ENCODE assay signal across 11 cellular contexts in genomic region chr7:155257482-155258232, GRCh38. TPM values are rescaled to one million over a fixed set of nuclear protein-coding genes. Genes with fewer than 3 reads are reported as not detected.
DNase-seq lines count a peak whose midpoint lies in the region; ATAC-seq, FAIRE-seq and TF ChIP-seq lines count a peak whose summit lies in the region.
"Had no signal": no experiment of that assay in that cellular context is flagged by ENCODE, and none has a peak within 500 bp of the region (broad histone marks: within the 10 kb centered on the region; RNA-seq: fewer than 3 reads in every experiment).

No MANE protein-coding gene starts in this region.

- no peak for ATAC-seq in stimulated activated effector memory CD8-positive, alpha-beta T cell treated with anti-CD3 and anti-CD28 coated beads, Interleukin-12 subunit alpha, Interleukin-12 subunit beta, amount 100 ng/mL, for 72 hours
- ATAC-seq in HG03108 (IDR thresholded peaks at IDR 0.05; ENCODE audit: unreplicated experiment): no peak
- no peak for ATAC-seq in CD4-positive, alpha-beta T cell (ENCODE audit: poor library complexity)

- H3K27ac ChIP-seq in HEK293 (ENCODE audit: extremely low read depth, low read depth, low read length) (no peak overlapping the region), mammary epithelial cell (ENCODE audit: insufficient read depth, low read depth, low read length) (peak overlapping the region; percentile 43), keratinocyte (ENCODE audit: control insufficient read depth, insufficient read depth, low read length) (no peak overlapping the region)
- no peak overlapping the region for H3K27ac ChIP-seq in CD4-positive, alpha-beta T cell (ENCODE audit: low read depth, low read length)

- DNase-seq in mammary epithelial cell (peak; percentile 69), keratinocyte (ENCODE audit: low read depth, low spot score) (peak; percentile 7), midbrain (lab: John Stamatoyannopoulos, UW) (no peak), NCI-H2081 (lab: John Stamatoyannopoulos, UW) (no peak)
- DNase-seq in stimulated activated effector memory CD8-positive, alpha-beta T cell treated with anti-CD3 and anti-CD28 coated beads, Interleukin-12 subunit alpha, Interleukin-12 subunit beta, amount 100 ng/mL, for 72 hours (ENCODE audit: low spot score in 2 of 2): no peak
- no peak for DNase-seq in CD4-positive, alpha-beta T cell
- DNase-seq: activated effector memory CD4-positive, alpha-beta T cell treated with Interleukin-2 at 50 U/mL for 16 hours had no signal

- H2AFZ ChIP-seq in mammary epithelial cell (ENCODE audit: low read depth, low read length): peak overlapping the region; percentile 64
- no peak overlapping the region for H2AFZ ChIP-seq in keratinocyte (ENCODE audit: control insufficient read depth, low read length)

- 52% methylated on average over 20 of the region's 30 CpGs for WGBS in mammary epithelial cell (ENCODE audit: low coverage, missing lambda C conversion rate)

- H3K4me2 ChIP-seq in mammary epithelial cell (ENCODE audit: insufficient read depth, low read depth, low read length) (peak overlapping the region; percentile 70), keratinocyte (ENCODE audit: control insufficient read depth, extremely low read depth, insufficient read depth, low read depth, low read length) (no peak overlapping the region)

- in situ Hi-C loops in mammary epithelial cell (cut with MboI; ENCODE audit: low sequenced_read_pairs in 2 of 2): no loop called here

- FAIRE-seq in keratinocyte (lab: Jason Lieb, UNC): no peak
- FAIRE-seq: islet of Langerhans had no signal

- H3K36me3 ChIP-seq in HEK293 (ENCODE audit: control insufficient read depth in 2 of 2, insufficient read depth in 1 of 2, low read length in 2 of 2) (no peaks in the 10 kb centered on the region), mammary epithelial cell (ENCODE audit: insufficient read depth, low read length) (no peaks in the 10 kb centered on the region), keratinocyte (ENCODE audit: control insufficient read depth in 2 of 2, extremely low read depth in 1 of 2, insufficient read depth in 2 of 2, low read length in 2 of 2) (no peaks in the 10 kb centered on the region)
- H3K36me3 ChIP-seq: HAP-1 had no signal

- peaks cover 14% of the 10 kb centered on the region for H3K4me1 Mint-ChIP-seq in stimulated activated effector memory CD8-positive, alpha-beta T cell treated with anti-CD3 and anti-CD28 coated beads, Interleukin-12 subunit alpha, Interleukin-12 subunit beta, amount 100 ng/mL, for 72 hours
- H3K4me1 Mint-ChIP-seq in CD4-positive, alpha-beta T cell (ENCODE audit: low read depth): no peaks in the 10 kb centered on the region

- H3K9me3 ChIP-seq in HEK293 (ENCODE audit: control insufficient read depth, insufficient read depth, low read depth, low read length) (no peaks in the 10 kb centered on the region), mammary epithelial cell (replicated peaks; ENCODE audit: insufficient read depth, low read length) (no peaks in the 10 kb centered on the region), keratinocyte (ENCODE audit: control insufficient read depth, low read depth, low read length) (no peaks in the 10 kb centered on the region)
- H3K9me3 ChIP-seq in CD4-positive, alpha-beta T cell (ENCODE audit: control insufficient read depth, low read length): no peaks in the 10 kb centered on the region
- H3K9me3 ChIP-seq: HAP-1 had no signal

- intact Hi-C loops in mammary epithelial cell (cut with micrococcal nuclease): loop anchor here (1.0 to 2.0 kb wide), 3 partner anchors 27 to 87 kb away; partner anchors contain the start of gene INSIG1
- intact Hi-C loops in CD4-positive, alpha-beta T cell (cut with DNase I, micrococcal nuclease): no loop called here

- H3K4me1 ChIP-seq in HEK293 (ENCODE audit: control insufficient read depth, insufficient read depth, low read length) (no peaks in the 10 kb centered on the region), mammary epithelial cell (ENCODE audit: insufficient read depth, low read length) (peaks cover 14% of the 10 kb centered on the region), keratinocyte (ENCODE audit: control insufficient read depth, extremely low read depth, insufficient read depth, low read length) (peaks cover 6% of the 10 kb centered on the region)
- H3K4me1 ChIP-seq: HAP-1 had no signal

- no peaks in the 10 kb centered on the region for H3K9me1 ChIP-seq in keratinocyte (ENCODE audit: control insufficient read depth, extremely low read depth, insufficient read depth, low read length)

- no peaks in the 10 kb centered on the region for H3K36me3 Mint-ChIP-seq in stimulated activated effector memory CD8-positive, alpha-beta T cell treated with anti-CD3 and anti-CD28 coated beads, Interleukin-12 subunit alpha, Interleukin-12 subunit beta, amount 100 ng/mL, for 72 hours
- H3K36me3 Mint-ChIP-seq in CD4-positive, alpha-beta T cell (ENCODE audit: low read depth): no peaks in the 10 kb centered on the region

- no TSS peak for BruUV-seq in mammary epithelial cell (replicated peaks; lab: Mats Ljungman, UMichigan)

- no peak overlapping the region for H3K9ac ChIP-seq in mammary epithelial cell (ENCODE audit: insufficient read depth, low read length)
- H3K9ac ChIP-seq in keratinocyte (ENCODE audit: control insufficient read depth, extremely low read depth, insufficient read depth, low read length): no peak overlapping the region

- H3K27me3 ChIP-seq in mammary epithelial cell (ENCODE audit: insufficient read depth, low read length): no peaks in the 10 kb centered on the region
- peaks cover 6% of the 10 kb centered on the region for H3K27me3 ChIP-seq in keratinocyte (ENCODE audit: control insufficient read depth, extremely low read depth, insufficient read depth, low read length)
- no peaks in the 10 kb centered on the region for H3K27me3 ChIP-seq in CD4-positive, alpha-beta T cell (ENCODE audit: control insufficient read depth, insufficient read depth, low read length)

- H3K4me3 ChIP-seq in HEK293 (ENCODE audit: low read depth, low read length): no peak overlapping the region
- H3K4me3 ChIP-seq in mammary epithelial cell (replicated peaks in 1 of 3; ENCODE audit: insufficient read depth in 1 of 3, low read depth in 2 of 3, low read length in 3 of 3): no peak overlapping the region
- no peak overlapping the region for H3K4me3 ChIP-seq in keratinocyte (ENCODE audit: control insufficient read depth in 2 of 3, extremely low read depth in 1 of 3, insufficient read depth in 2 of 3, low read depth in 1 of 3, low read length in 3 of 3)
- H3K4me3 ChIP-seq: HAP-1 had no signal

- H3K9me3 Mint-ChIP-seq in stimulated activated effector memory CD8-positive, alpha-beta T cell treated with anti-CD3 and anti-CD28 coated beads, Interleukin-12 subunit alpha, Interleukin-12 subunit beta, amount 100 ng/mL, for 72 hours: no peaks in the 10 kb centered on the region
- no peaks in the 10 kb centered on the region for H3K9me3 Mint-ChIP-seq in CD4-positive, alpha-beta T cell

- H3K79me2 ChIP-seq in mammary epithelial cell (ENCODE audit: insufficient read depth, low read length) (no peaks in the 10 kb centered on the region), keratinocyte (ENCODE audit: control insufficient read depth, insufficient read depth, low read length) (no peaks in the 10 kb centered on the region)

- TF ChIP-seq CTCF in HEK293 (tag by site-specific recombination; IDR thresholded peaks at IDR 0.05): no peak
- no peak for TF ChIP-seq CTCF in mammary epithelial cell (conservative IDR thresholded peaks at IDR 0.05 in 1 of 2, IDR thresholded peaks at IDR 0.05 in 1 of 2; ENCODE audit: extremely low read depth in 1 of 2, insufficient read depth in 1 of 2, low read depth in 1 of 2, low read length in 2 of 2)
- TF ChIP-seq CTCF in keratinocyte (optimal IDR thresholded peaks at IDR 0.05 in 1 of 3, IDR thresholded peaks at IDR 0.05 in 1 of 3, conservative IDR thresholded peaks at IDR 0.05 in 1 of 3; ENCODE audit: extremely low read depth in 1 of 3, insufficient read depth in 2 of 3, low read length in 3 of 3): no peak
- TF ChIP-seq CTCF in CD4-positive, alpha-beta T cell (IDR thresholded peaks at IDR 0.05): no peak

- H3K4me3 Mint-ChIP-seq in stimulated activated effector memory CD8-positive, alpha-beta T cell treated with anti-CD3 and anti-CD28 coated beads, Interleukin-12 subunit alpha, Interleukin-12 subunit beta, amount 100 ng/mL, for 72 hours: no peak overlapping the region
- no peak overlapping the region for H3K4me3 Mint-ChIP-seq in CD4-positive, alpha-beta T cell

- POLR2A ChIA-PET in HEK293 (lab: Yijun Ruan, JAX): no interaction called here
- POLR2A ChIA-PET in CD4-positive, alpha-beta T cell (lab: Charles Lee): interaction anchor here (0.7 kb wide), 1 partner anchor 8 kb away, joined by 3 read pairs; no protein-coding TSS in a partner anchor

- CTCF ChIA-PET in HEK293 (lab: Yijun Ruan, JAX): no interaction called here
- CTCF ChIA-PET in mammary epithelial cell (lab: Charles Lee; ENCODE audit: low non-redundant PET): interaction anchor here (0.6 kb wide), 1 partner anchor 50 kb away, joined by 3 read pairs; no protein-coding TSS in a partner anchor
- CTCF ChIA-PET in CD4-positive, alpha-beta T cell (lab: Charles Lee): no interaction called here

- dilution Hi-C loops in mammary epithelial cell (cut with HindIII; ENCODE audit: low sequenced_read_pairs) (no loop called here), keratinocyte (cut with MboI; ENCODE audit: extremely low pct_ligation_motif_present, low sequenced_read_pairs) (no loop called here)

- peak overlapping the region; percentile 61 for H3K27ac Mint-ChIP-seq in stimulated activated effector memory CD8-positive, alpha-beta T cell treated with anti-CD3 and anti-CD28 coated beads, Interleukin-12 subunit alpha, Interleukin-12 subunit beta, amount 100 ng/mL, for 72 hours
- no peak overlapping the region for H3K27ac Mint-ChIP-seq in CD4-positive, alpha-beta T cell

- H4K20me1 ChIP-seq in mammary epithelial cell (ENCODE audit: insufficient read depth, low read length) (no peaks in the 10 kb centered on the region), keratinocyte (ENCODE audit: control insufficient read depth, extremely low read depth, insufficient read depth, low read length) (no peaks in the 10 kb centered on the region)

- peaks cover 5% of the 10 kb centered on the region for H3K27me3 Mint-ChIP-seq in CD4-positive, alpha-beta T cell

TF ChIP-seq in HEK293, 187 proteins besides CTCF, POLR2A, EP300 and RAD21 (continues in another document):
- TF ChIP-seq ZNF292 (tag by site-specific recombination; IDR thresholded peaks at IDR 0.05; ENCODE audit: borderline replicate concordance, low read depth): no peak

RNA-seq across cellular contexts. Expression of gene INSIG1, which starts 40.0 kb away (rescaled TPM):
- 10 to 100 TPM; 64.8 to 71.7 TPM for total RNA-seq in mammary epithelial cell
- 89.4 TPM for polyA plus RNA-seq in mammary epithelial cell
- polyA minus RNA-seq in mammary epithelial cell: 157 TPM
- polyA plus RNA-seq in keratinocyte: 62.2 to 115 TPM (median 104 TPM) in 3 replicates
- 45.2 TPM for polyA plus RNA-seq in keratinocyte (2011; ENCODE audit: low read depth)
- 56.1 and 81.7 TPM in 2 replicates for polyA plus RNA-seq in keratinocyte (2011; cell fraction: cytosol; rRNA removed)
- polyA plus RNA-seq in keratinocyte (2011; cell fraction: nucleus; rRNA removed): 98.9 and 108 TPM in 2 replicates
- polyA plus RNA-seq in keratinocyte (2012; ENCODE audit: low replicate concordance): 40.6 and 90.7 TPM in 2 replicates
- 68.5 to 127 TPM (median 102 TPM) in 3 replicates for polyA minus RNA-seq in keratinocyte
- polyA minus RNA-seq in keratinocyte (2011; cell fraction: cytosol; rRNA and poly(A)+ RNA removed): 89.0 TPM
- polyA minus RNA-seq in keratinocyte (2011; cell fraction: nucleus; rRNA and poly(A)+ RNA removed): 118 and 127 TPM in 2 replicates
- total RNA-seq in CD4-positive, alpha-beta T cell: 10 to 100 TPM; 58.1 to 60.9 TPM

Comparison
In these comparisons a context has a peak if more than half of its experiments do, and no peak if none do; other contexts are left out.
1. DNase-seq: peak in mammary epithelial cell (single experiment) and keratinocyte (single experiment); none in stimulated activated effector memory CD8-positive, alpha-beta T cell treated with anti-CD3 and anti-CD28 coated beads, Interleukin-12 subunit alpha, Interleukin-12 subunit beta, amount 100 ng/mL, for 72 hours (0 of 2), midbrain (single experiment), NCI-H2081 (0 of 2) and CD4-positive, alpha-beta T cell (0 of 10).